Comparison of ENCODE assay signal across 10 cellular contexts in the genomic region with DNA sequence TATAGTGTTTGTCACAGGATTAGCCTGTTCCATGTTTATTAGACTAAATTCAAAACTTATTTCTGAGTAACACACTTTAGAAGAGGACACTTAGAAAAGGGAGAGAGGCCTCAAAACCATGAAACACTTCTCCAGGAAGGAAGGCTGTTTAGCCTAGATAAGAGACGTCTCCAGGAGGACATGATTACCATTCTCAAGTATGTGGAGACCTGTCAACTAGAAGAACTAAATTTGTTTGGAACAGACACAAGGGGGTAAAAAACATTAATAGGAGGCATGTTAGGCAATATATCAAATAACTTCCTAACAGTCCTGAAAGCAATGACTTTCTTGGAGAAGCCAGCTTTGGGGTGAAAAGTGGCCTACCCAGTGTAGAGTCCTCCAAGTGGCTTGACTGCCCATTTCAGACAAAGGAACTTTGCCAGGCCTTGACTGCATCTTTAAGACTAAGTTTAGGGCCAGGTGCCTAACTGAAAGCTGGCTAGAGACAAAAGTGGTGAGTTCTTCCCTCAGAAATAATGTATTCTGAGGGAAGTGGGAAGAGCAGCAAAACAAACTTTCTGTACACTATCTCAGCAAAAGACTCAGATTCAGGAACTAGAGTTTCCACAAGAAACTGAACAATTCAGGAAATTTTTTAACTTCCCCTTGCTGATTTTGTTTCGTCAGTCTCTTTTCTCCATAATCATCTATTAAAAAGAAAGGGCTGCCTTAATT. TPM values are rescaled to one million over a fixed set of nuclear protein-coding genes. Genes with fewer than 3 reads are reported as not detected.
A peak's percentile ranks its signal among the peaks of the same experiment; 100 is the strongest.
DNase-seq lines count a peak whose midpoint lies in the region; ATAC-seq, FAIRE-seq and TF ChIP-seq lines count a peak whose summit lies in the region.
"Had no signal": no experiment of that assay in that cellular context is flagged by ENCODE, and none has a peak within 500 bp of the region (broad histone marks: within the 10 kb centered on the region; RNA-seq: fewer than 3 reads in every experiment).

No MANE protein-coding gene starts in this region.

- H3K36me3 Mint-ChIP-seq in CD8-positive, alpha-beta T cell: peaks cover 42% of the 10 kb centered on the region
- H3K36me3 Mint-ChIP-seq in effector memory CD8-positive, alpha-beta T cell (ENCODE audit: insufficient read depth): peaks cover 35% of the 10 kb centered on the region

- H3K27ac ChIP-seq in CD8-positive, alpha-beta T cell (ENCODE audit: low read depth, low read length): no peak overlapping the region
- H3K27ac ChIP-seq in neutrophil: peak overlapping the region; percentile 94

- no peaks in the 10 kb centered on the region for H3K9me3 ChIP-seq in CD8-positive, alpha-beta T cell (ENCODE audit: low read length)
- H3K9me3 ChIP-seq in neutrophil: no peaks in the 10 kb centered on the region

- no peak for TF ChIP-seq CTCF in CD8-positive, alpha-beta T cell (IDR thresholded peaks at IDR 0.05)
- TF ChIP-seq CTCF in neutrophil (IDR thresholded peaks at IDR 0.05): no peak
- no peak for TF ChIP-seq CTCF in GM20000 (IDR thresholded peaks at IDR 0.05; ENCODE audit: extremely low read depth, missing control alignments)

- peaks cover 63% of the 10 kb centered on the region for H3K4me1 Mint-ChIP-seq in CD8-positive, alpha-beta T cell (ENCODE audit: low read depth)
- peaks cover 25 to 54% of the 10 kb centered on the region in 2 donors for H3K4me1 Mint-ChIP-seq in effector memory CD8-positive, alpha-beta T cell (ENCODE audit: low read depth in 2 of 2)

- no peaks in the 10 kb centered on the region for H3K27me3 ChIP-seq in CD8-positive, alpha-beta T cell (ENCODE audit: insufficient read depth, low read length)
- H3K27me3 ChIP-seq in neutrophil: no peaks in the 10 kb centered on the region

- H3K36me3 ChIP-seq in CD8-positive, alpha-beta T cell (ENCODE audit: insufficient read depth, low read length): peaks cover 21% of the 10 kb centered on the region
- peaks cover 33% of the 10 kb centered on the region for H3K36me3 ChIP-seq in neutrophil

- peaks cover 40% of the 10 kb centered on the region for H3K4me1 ChIP-seq in CD8-positive, alpha-beta T cell (ENCODE audit: insufficient read depth, low read length)
- peaks cover 72 to 74% of the 10 kb centered on the region in 2 experiments for H3K4me1 ChIP-seq in neutrophil (ENCODE audit: control insufficient read depth in 1 of 2, insufficient read depth in 1 of 2, low read depth in 1 of 2, low read length in 1 of 2)

- no peaks in the 10 kb centered on the region for H3K9me3 Mint-ChIP-seq in CD8-positive, alpha-beta T cell
- no peaks in the 10 kb centered on the region for H3K9me3 Mint-ChIP-seq in effector memory CD8-positive, alpha-beta T cell
- H3K9me3 Mint-ChIP-seq: WTC11 had no signal

- no peak for TF ChIP-seq POLR2A in H54 (IDR thresholded peaks at IDR 0.05; ENCODE audit: low read depth, low read length)

- intact Hi-C loops in CD8-positive, alpha-beta T cell (cut with DNase I, micrococcal nuclease): no loop called here

- no peak for ATAC-seq in CD8-positive, alpha-beta T cell
- ATAC-seq in effector memory CD8-positive, alpha-beta T cell (replicated peaks): no peak
- ATAC-seq: WTC11 had no signal

- no peak for DNase-seq in CD8-positive, alpha-beta T cell
- DNase-seq in NCI-H226 (peak; percentile 76), H54 (ENCODE audit: insufficient read length, low spot score) (no peak), GM20000 (ENCODE audit: low spot score) (no peak), NCI-H1436 treated with DMSO at 0.1 percent for 48 hours (lab: John Stamatoyannopoulos, UW) (no peak), AG20443 (ENCODE audit: low spot score) (no peak)
- DNase-seq in effector memory CD8-positive, alpha-beta T cell: no peak
- DNase-seq: foreskin fibroblast had no signal

- no peaks in the 10 kb centered on the region for H3K27me3 Mint-ChIP-seq in CD8-positive, alpha-beta T cell (ENCODE audit: low read depth)
- no peaks in the 10 kb centered on the region for H3K27me3 Mint-ChIP-seq in effector memory CD8-positive, alpha-beta T cell

- H3K27ac Mint-ChIP-seq in CD8-positive, alpha-beta T cell: peak overlapping the region; percentile 76
- peak overlapping the region; percentile 33 to 67 for H3K27ac Mint-ChIP-seq in effector memory CD8-positive, alpha-beta T cell
- H3K27ac Mint-ChIP-seq: WTC11 had no signal

- CTCF ChIA-PET in CD8-positive, alpha-beta T cell (lab: Charles Lee): interaction anchor here (6.0 kb wide), 1 partner anchor 10 kb away, joined by 40 read pairs; no protein-coding TSS in a partner anchor

- FAIRE-seq in H54 (lab: Jason Lieb, UNC): no peak

- no peak overlapping the region for H3K4me3 Mint-ChIP-seq in CD8-positive, alpha-beta T cell
- no peak overlapping the region for H3K4me3 Mint-ChIP-seq in effector memory CD8-positive, alpha-beta T cell
- H3K4me3 Mint-ChIP-seq: WTC11 had no signal

- POLR2A ChIA-PET in CD8-positive, alpha-beta T cell (lab: Charles Lee): interaction anchor here (1.5 to 1.7 kb wide), 2 partner anchors 12 to 16 kb away, joined by 4 to 5 read pairs; no protein-coding TSS in a partner anchor

- H3K4me3 ChIP-seq in CD8-positive, alpha-beta T cell (ENCODE audit: low read depth, low read length): no peak overlapping the region
- peak overlapping the region; percentile 79 to 84 for H3K4me3 ChIP-seq in neutrophil (ENCODE audit: low read depth in 1 of 2, low read length in 1 of 2)

RNA-seq across cellular contexts. Expression of a gene that starts 11.8 kb away (rescaled TPM):
- 10 to 100 TPM; 47.4 to 51.5 TPM for total RNA-seq in CD8-positive, alpha-beta T cell

RNA-seq across cellular contexts. Expression of a gene that starts 27.5 kb away (rescaled TPM):
- not detected for total RNA-seq in CD8-positive, alpha-beta T cell
- total RNA-seq: WTC11 had no signal

RNA-seq across cellular contexts. Expression of a gene that starts 46.3 kb away (rescaled TPM):
- 10 to 100 TPM; 46.5 to 46.8 TPM for total RNA-seq in CD8-positive, alpha-beta T cell
